Comparison of ENCODE assay signal across 10 cellular contexts in the genomic region with DNA sequence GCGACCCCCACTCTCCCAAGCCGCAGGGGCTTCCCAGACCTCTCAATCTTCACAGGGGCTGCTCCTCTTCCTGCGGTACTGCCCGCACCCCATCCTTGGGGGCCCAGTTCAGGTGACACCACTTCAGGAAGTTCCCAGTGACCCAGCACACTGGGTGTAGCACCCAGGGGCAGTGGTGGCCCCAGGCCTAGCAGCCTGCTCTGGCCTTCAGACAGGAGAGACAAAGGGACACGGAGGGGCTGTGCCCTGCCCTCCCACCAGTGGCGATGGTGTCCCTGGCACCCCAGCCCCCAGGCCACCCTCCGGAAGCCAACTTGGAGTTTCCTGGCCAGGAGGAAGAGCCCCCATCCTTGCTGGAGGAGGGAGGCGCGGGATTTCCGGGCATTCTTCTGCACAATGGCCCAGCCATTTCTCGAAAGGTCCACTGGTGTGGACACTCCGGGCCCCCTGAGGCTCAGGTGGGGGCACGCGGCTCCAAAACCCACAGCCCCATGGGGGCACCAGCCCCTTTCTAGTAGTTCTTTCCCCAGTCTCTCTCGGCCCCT. TPM values are rescaled to one million over a fixed set of nuclear protein-coding genes. Genes with fewer than 3 reads are reported as not detected.
DNase-seq lines count a peak whose midpoint lies in the region; ATAC-seq and TF ChIP-seq lines count a peak whose summit lies in the region.
"Had no signal": no experiment of that assay in that cellular context is flagged by ENCODE, and none has a peak within 500 bp of the region (broad histone marks: within the 10 kb centered on the region; RNA-seq: fewer than 3 reads in every experiment).

No MANE protein-coding gene starts in this region.

- H3K9me3 Mint-ChIP-seq in activated naive CD4-positive, alpha-beta T cell treated with anti-CD3 and anti-CD28 coated beads, Interleukin-2, amount 50 U/mL, for 24 hours, result no peaks in the 10 kb centered on the region
- no peaks in the 10 kb centered on the region for H3K9me3 Mint-ChIP-seq in nephron progenitor cell

- peaks cover 14% of the 10 kb centered on the region for H3K4me1 Mint-ChIP-seq in activated naive CD4-positive, alpha-beta T cell treated with anti-CD3 and anti-CD28 coated beads, Interleukin-2, amount 50 U/mL, for 24 hours
- H3K4me1 Mint-ChIP-seq in nephron progenitor cell, result peaks cover 16% of the 10 kb centered on the region

- no peak for ATAC-seq in gastroesophageal sphincter
- ATAC-seq in aorta (ENCODE audit: low FRiP score), result peak; percentile 15
- ATAC-seq in HG03097 (IDR thresholded peaks at IDR 0.05; ENCODE audit: low FRiP score, unreplicated experiment), result no peak

- no peaks in the 10 kb centered on the region for H3K9me2 ChIP-seq in MM.1S (replicated peaks; ENCODE audit: insufficient read depth, low read length)
- H3K9me2 ChIP-seq: SK-N-SH had no signal

- no peaks in the 10 kb centered on the region for H3K36me3 ChIP-seq in gastroesophageal sphincter
- no peaks in the 10 kb centered on the region for H3K36me3 ChIP-seq in aorta (ENCODE audit: control insufficient read depth in 1 of 2, insufficient read depth in 2 of 2, low read length in 1 of 2)
- H3K36me3 ChIP-seq in MM.1S (replicated peaks; ENCODE audit: insufficient read depth, low read length), result no peaks in the 10 kb centered on the region

- no peaks in the 10 kb centered on the region for H3K36me3 Mint-ChIP-seq in activated naive CD4-positive, alpha-beta T cell treated with anti-CD3 and anti-CD28 coated beads, Interleukin-2, amount 50 U/mL, for 24 hours
- peaks cover 8% of the 10 kb centered on the region for H3K36me3 Mint-ChIP-seq in nephron progenitor cell (ENCODE audit: low read depth)

- no peak for TF ChIP-seq POLR2A in gastroesophageal sphincter (IDR thresholded peaks at IDR 0.05)

- peak overlapping the region in 1 of 2 donors; percentile 48 for H3K4me3 ChIP-seq in gastroesophageal sphincter
- no peak overlapping the region for H3K4me3 ChIP-seq in aorta (ENCODE audit: low read length in 2 of 2)
- no peak overlapping the region for H3K4me3 ChIP-seq in MM.1S (ENCODE audit: low read length)

- WGBS in gastroesophageal sphincter (ENCODE audit: low coverage in 1 of 2), 2 donors, result 80 to 85% methylated on average over 4 of the region's 15 CpGs
- WGBS in aorta, 2 donors, result 88 to 89% methylated on average over 14 to 15 of the region's 15 CpGs

- no peak overlapping the region for H2AFZ ChIP-seq in MM.1S (ENCODE audit: low read length)

- H3K4me3 Mint-ChIP-seq in activated naive CD4-positive, alpha-beta T cell treated with anti-CD3 and anti-CD28 coated beads, Interleukin-2, amount 50 U/mL, for 24 hours, result peak overlapping the region; percentile 51
- H3K4me3 Mint-ChIP-seq in nephron progenitor cell, result peak overlapping the region; percentile 82

- H3K9ac ChIP-seq in MM.1S (ENCODE audit: low read length), result no peak overlapping the region
- H3K9ac ChIP-seq: SK-N-SH had no signal

- H3K9me3 ChIP-seq in gastroesophageal sphincter (no peaks in the 10 kb centered on the region), aorta (ENCODE audit: control insufficient read depth, low read length) (no peaks in the 10 kb centered on the region), MM.1S (replicated peaks; ENCODE audit: insufficient read depth, low read length) (no peaks in the 10 kb centered on the region)
- H3K9me3 ChIP-seq: SK-N-SH had no signal

- TF ChIP-seq CTCF in gastroesophageal sphincter (IDR thresholded peaks at IDR 0.05) (no peak), nephron progenitor cell (IDR thresholded peaks at IDR 0.05) (no peak), MM.1S (IDR thresholded peaks at IDR 0.05; ENCODE audit: low read length) (no peak)

- H3K27ac ChIP-seq in gastroesophageal sphincter, result peak overlapping the region in 3 of 4 donors; percentile 71 to 77 (median 72)
- H3K27ac ChIP-seq in aorta (ENCODE audit: low read depth in 1 of 2, low read length in 2 of 2), result no peak overlapping the region
- H3K27ac ChIP-seq in MM.1S (ENCODE audit: low read length), result no peak overlapping the region

- H4K20me1 ChIP-seq in MM.1S (ENCODE audit: insufficient read depth, low read length), result no peaks in the 10 kb centered on the region

- H3K4me2 ChIP-seq in MM.1S (ENCODE audit: low read depth, low read length), result no peak overlapping the region

- intact Hi-C loops in aorta (cut with DNase I), result no loop called here

- TF ChIP-seq EP300 in gastroesophageal sphincter (IDR thresholded peaks at IDR 0.05), result no peak

- no peak for DNase-seq in activated naive CD4-positive, alpha-beta T cell treated with anti-CD3 and anti-CD28 coated beads, Interleukin-2, amount 50 U/mL, for 16 hours
- no peak for DNase-seq in nephron progenitor cell
- peak in 1 of 2 donors; percentile 68 for DNase-seq in aorta
- no peak for DNase-seq in MM.1S
- no peak for DNase-seq in NCI-H510A (lab: John Stamatoyannopoulos, UW)
- DNase-seq: NCI-H526 treated with DMSO at 0.1 percent for 48 hours, SK-N-SH had no signal

- H3K27me3 Mint-ChIP-seq in activated naive CD4-positive, alpha-beta T cell treated with anti-CD3 and anti-CD28 coated beads, Interleukin-2, amount 50 U/mL, for 24 hours, result peaks cover 13% of the 10 kb centered on the region
- H3K27me3 Mint-ChIP-seq in nephron progenitor cell (ENCODE audit: low read depth, poor library complexity), result peaks cover 73% of the 10 kb centered on the region

- no peaks in the 10 kb centered on the region for H3F3A ChIP-seq in MM.1S (ENCODE audit: insufficient read depth, low read length)

- H3K27me3 ChIP-seq in gastroesophageal sphincter (peaks cover 78% of the 10 kb centered on the region), aorta (ENCODE audit: control insufficient read depth in 1 of 2, insufficient read depth in 2 of 2, low read length in 1 of 2) (no peaks in the 10 kb centered on the region), MM.1S (replicated peaks; ENCODE audit: insufficient read depth, low read length) (no peaks in the 10 kb centered on the region)

- H3K79me2 ChIP-seq in MM.1S (ENCODE audit: low read length), result no peaks in the 10 kb centered on the region

- H3K4me1 ChIP-seq in gastroesophageal sphincter (peaks cover 0 to 22% (median 0%) of the 10 kb centered on the region in 3 donors), aorta (ENCODE audit: control insufficient read depth in 1 of 2, insufficient read depth in 2 of 2, low read length in 2 of 2) (no peaks in the 10 kb centered on the region), MM.1S (ENCODE audit: low read length) (no peaks in the 10 kb centered on the region)

- no peak overlapping the region for H3K27ac Mint-ChIP-seq in activated naive CD4-positive, alpha-beta T cell treated with anti-CD3 and anti-CD28 coated beads, Interleukin-2, amount 50 U/mL, for 24 hours
- no peak overlapping the region for H3K27ac Mint-ChIP-seq in nephron progenitor cell

RNA-seq across cellular contexts. Expression of gene CLDN5, which starts 1.0 kb away (rescaled TPM):
- total RNA-seq in gastroesophageal sphincter, result 100 to 1,000 TPM in 2 of 4 donors, 10 to 100 TPM in 2; 29.6 to 149 (median 93.3) TPM
- 10 to 100 TPM; 43.7 to 69.2 TPM for total RNA-seq in aorta
- polyA plus RNA-seq in aorta, result 1 to 10 TPM; 4.0 to 4.5 TPM
- polyA plus RNA-seq: SK-N-SH had no signal

RNA-seq across cellular contexts. Expression of gene CDC45, which starts 45.5 kb away (rescaled TPM):
- total RNA-seq in gastroesophageal sphincter (1 to 10 TPM in 1 of 4 donors, not detected in 3; 2.1 TPM), aorta (1 to 10 TPM in 1 of 2 donors, under 1 TPM in 1; 0.68 to 1.0 TPM)
- 1 to 10 TPM in 1 of 2 donors, under 1 TPM in 1; 0.63 to 1.3 TPM for polyA plus RNA-seq in aorta

RNA-seq across cellular contexts. Expression of gene UFD1, which starts 46.2 kb away (rescaled TPM):
- 10 to 100 TPM; 22.7 to 56.2 (median 38.2) TPM for total RNA-seq in gastroesophageal sphincter
- total RNA-seq in aorta, result 10 to 100 TPM; 43.4 to 46.0 TPM
- polyA plus RNA-seq in aorta, result 100 to 1,000 TPM in 1 of 2 donors, 10 to 100 TPM in 1; 80.3 to 110 TPM

Comparison
In these comparisons a context has a peak if more than half of its experiments do, and no peak if none do; other contexts are left out.
1. H3K27ac ChIP-seq: peak in gastroesophageal sphincter (3 of 4); none in aorta (0 of 2) and MM.1S (single experiment).